ENCODE assay signal across 11 cellular contexts in the genomic region with DNA sequence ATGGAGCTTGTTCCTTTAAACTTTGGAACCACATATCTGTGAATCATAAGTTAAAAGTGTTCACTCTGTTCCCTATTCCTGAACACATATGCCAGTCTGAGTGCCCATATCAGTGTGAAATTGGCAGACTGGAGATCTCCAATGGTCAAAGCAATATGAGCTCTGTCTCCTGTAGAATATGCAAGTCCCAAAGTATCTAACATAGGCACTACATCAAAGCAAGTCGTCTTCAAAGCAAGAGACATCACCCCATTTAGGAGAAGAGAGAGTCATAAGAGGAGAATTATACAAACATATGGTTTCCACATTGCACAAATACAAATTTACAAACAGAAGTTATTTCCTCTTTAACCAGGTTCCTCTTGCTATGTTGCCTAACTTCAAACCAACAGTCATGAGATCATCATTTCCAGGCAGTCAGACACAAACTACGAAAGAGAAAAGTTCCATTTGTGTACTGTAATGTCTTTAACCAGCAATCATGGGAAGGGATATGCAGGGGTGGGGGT. TPM values are rescaled to one million over a fixed set of nuclear protein-coding genes. Genes with fewer than 3 reads are reported as not detected.
DNase-seq lines count a peak whose midpoint lies in the region; ATAC-seq, FAIRE-seq and TF ChIP-seq lines count a peak whose summit lies in the region.
"Had no signal": no experiment of that assay in that cellular context is flagged by ENCODE, and none has a peak within 500 bp of the region (broad histone marks: within the 10 kb centered on the region; RNA-seq: fewer than 3 reads in every experiment).

No MANE protein-coding gene starts in this region.

- H3K36me3 ChIP-seq in BLaER1 treated with 17β-estradiol and CSF1 and Interleukin-3, amounts not matched to agents 10 nM and 100 nM, result no peaks in the 10 kb centered on the region
- H3K36me3 ChIP-seq in IMR-90 (ENCODE audit: control insufficient read depth, insufficient read depth, low read length) (no peaks in the 10 kb centered on the region), bronchial epithelial cell (ENCODE audit: control insufficient read depth, insufficient read depth, low read length) (no peaks in the 10 kb centered on the region), mesenchymal stem cell (ENCODE audit: control insufficient read depth in 1 of 2, insufficient read depth in 2 of 2, low read depth in 1 of 2, low read length in 2 of 2) (no peaks in the 10 kb centered on the region)

- H4K91ac ChIP-seq in IMR-90 (ENCODE audit: insufficient read depth, low read depth, low read length) (no peak overlapping the region), mesenchymal stem cell (ENCODE audit: low read length) (no peak overlapping the region)

- H3K27ac ChIP-seq in BLaER1 treated with 17β-estradiol and CSF1 and Interleukin-3, amounts not matched to agents 10 nM and 100 nM, result peak overlapping the region; percentile 14 to 100 (median 88); a peak in 20 of 22 replicates
- no peak overlapping the region for H3K27ac ChIP-seq in IMR-90 (ENCODE audit: insufficient read depth, low read length)
- no peak overlapping the region for H3K27ac ChIP-seq in mesenchymal stem cell (ENCODE audit: low read length, poor library complexity, severe bottlenecking)

- DNase-seq in IMR-90, result peak; percentile 85
- DNase-seq in bronchial epithelial cell (ENCODE audit: low read depth), result peak; percentile 44
- peak; percentile 92 for DNase-seq in mesenchymal stem cell
- DNase-seq in NCI-H1092 treated with DMSO at 0.1 percent for 48 hours (lab: John Stamatoyannopoulos, UW), result no peak
- no peak for DNase-seq in occipital lobe (lab: John Stamatoyannopoulos, UW)
- DNase-seq in iPS-NIHi11 (ENCODE audit: low spot score), result no peak
- DNase-seq: DMS53; effector memory CD4-positive, alpha-beta T cell; NCI-H1105 treated with DMSO at 0.1 percent for 48 hours; NCI-H82 had no signal

- TF ChIP-seq CTCF in IMR-90 (conservative IDR thresholded peaks at IDR 0.05; ENCODE audit: low read depth, low read length) (no peak), bronchial epithelial cell (IDR thresholded peaks at IDR 0.05; ENCODE audit: insufficient read depth, low read length, severe bottlenecking) (no peak)

- H3K9me1 ChIP-seq in IMR-90 (ENCODE audit: insufficient read depth, low read length), result no peaks in the 10 kb centered on the region

- POLR2A ChIA-PET in IMR-90 (lab: Charles Lee; ENCODE audit: unreplicated experiment), result interaction anchor here (0.6 kb wide), 1 partner anchor 532 kb away, joined by 3 read pairs; no protein-coding TSS in a partner anchor

- no peaks in the 10 kb centered on the region for H4K20me1 ChIP-seq in BLaER1 treated with 17β-estradiol and CSF1 and Interleukin-3, amounts not matched to agents 10 nM and 100 nM
- no peaks in the 10 kb centered on the region for H4K20me1 ChIP-seq in IMR-90 (ENCODE audit: insufficient read depth, low read length)

- H3K18ac ChIP-seq in IMR-90 (ENCODE audit: low read depth, low read length), result peak overlapping the region; percentile 87; the same call in 1 of the 2 replicates
- no peak overlapping the region for H3K18ac ChIP-seq in mesenchymal stem cell (ENCODE audit: low read depth in 1 of 2, low read length in 2 of 2)

- H3K23ac ChIP-seq in IMR-90 (ENCODE audit: low read depth, low read length) (no peak overlapping the region; the same call in 1 of the 2 replicates), mesenchymal stem cell (ENCODE audit: low read length in 2 of 2) (no peak overlapping the region)

- no peak overlapping the region; the same call in 1 of the 2 replicates for H4K5ac ChIP-seq in IMR-90 (ENCODE audit: low read depth, low read length)

- H2BK12ac ChIP-seq in mesenchymal stem cell (ENCODE audit: low read length in 2 of 2), result no peak overlapping the region

- no peaks in the 10 kb centered on the region for H3K27me3 ChIP-seq in BLaER1 treated with 17β-estradiol and CSF1 and Interleukin-3, amounts not matched to agents 10 nM and 100 nM
- H3K27me3 ChIP-seq in IMR-90 (ENCODE audit: control insufficient read depth, insufficient read depth, low read length), result no peaks in the 10 kb centered on the region
- no peaks in the 10 kb centered on the region for H3K27me3 ChIP-seq in bronchial epithelial cell (ENCODE audit: control insufficient read depth, insufficient read depth, low read length)
- no peaks in the 10 kb centered on the region for H3K27me3 ChIP-seq in mesenchymal stem cell (ENCODE audit: control insufficient read depth in 1 of 2, insufficient read depth in 1 of 2, low read length in 2 of 2)

- H3K14ac ChIP-seq in IMR-90 (replicated peaks; ENCODE audit: low read depth, low read length) (no peak overlapping the region), mesenchymal stem cell (ENCODE audit: low read length in 2 of 2) (no peak overlapping the region)

- WGBS in IMR-90 (ENCODE audit: extremely low coverage in 2 of 2, insufficient read length in 1 of 2), 2 experiments, result no CpG with 5 or more reads among the region's 2 CpGs
- WGBS in mesenchymal stem cell, result no CpG with 5 or more reads among the region's 2 CpGs

- no peak overlapping the region for H2AK9ac ChIP-seq in IMR-90 (replicated peaks; ENCODE audit: low read depth, low read length, poor library complexity)

- peak overlapping the region in 8 of 11 experiments; percentile 42 to 91 (median 78); a peak in 16 of 22 replicates for H3K9ac ChIP-seq in BLaER1 treated with 17β-estradiol and CSF1 and Interleukin-3, amounts not matched to agents 10 nM and 100 nM
- no peak overlapping the region for H3K9ac ChIP-seq in IMR-90 (ENCODE audit: low read depth, low read length)
- peak overlapping the region; percentile 46 for H3K9ac ChIP-seq in mesenchymal stem cell (ENCODE audit: low read length)

- H2BK120ac ChIP-seq in IMR-90 (ENCODE audit: low read depth, low read length) (peak overlapping the region; percentile 71; the same call in 1 of the 2 replicates), mesenchymal stem cell (ENCODE audit: low read depth, low read length) (no peak overlapping the region)

- peak overlapping the region in 1 of 2 experiments; percentile 20; a peak in 2 of 4 replicates for H4K8ac ChIP-seq in IMR-90 (ENCODE audit: low read depth in 2 of 2, low read length in 2 of 2)
- no peak overlapping the region for H4K8ac ChIP-seq in mesenchymal stem cell (ENCODE audit: low read length)

- peak overlapping the region; percentile 79 for H2BK5ac ChIP-seq in IMR-90 (ENCODE audit: low read depth, low read length, poor library complexity, severe bottlenecking)
- no peak overlapping the region for H2BK5ac ChIP-seq in mesenchymal stem cell (ENCODE audit: low read depth, low read length, poor library complexity, severe bottlenecking)

- H3K4me2 ChIP-seq in BLaER1 treated with 17β-estradiol and CSF1 and Interleukin-3, amounts not matched to agents 10 nM and 100 nM, result peak overlapping the region in 8 of 11 experiments; percentile 5 to 93 (median 78); a peak in 15 of 22 replicates
- peak overlapping the region; percentile 49; the same call in 1 of the 2 replicates for H3K4me2 ChIP-seq in IMR-90 (ENCODE audit: low read depth, low read length)
- no peak overlapping the region for H3K4me2 ChIP-seq in mesenchymal stem cell (ENCODE audit: low read length, poor library complexity, severe bottlenecking)

- no peak for TF ChIP-seq RAD21 in IMR-90 (IDR thresholded peaks at IDR 0.05; ENCODE audit: low read length)

- no peak overlapping the region for H3K4ac ChIP-seq in IMR-90 (ENCODE audit: low read depth, low read length)
- no peak overlapping the region for H3K4ac ChIP-seq in mesenchymal stem cell (ENCODE audit: low read depth in 1 of 2, low read length in 2 of 2)

- no peak for FAIRE-seq in bronchial epithelial cell (lab: Jason Lieb, UNC)

- H2BK15ac ChIP-seq in IMR-90 (ENCODE audit: low read depth, low read length) (0 out of 3 replicates have a peak overlapping the region, but pooled peaks have one; percentile 15), mesenchymal stem cell (ENCODE audit: low read depth, poor library complexity, severe bottlenecking) (no peak overlapping the region)

- H2BK20ac ChIP-seq in IMR-90 (ENCODE audit: low read depth, low read length), result 0 out of 2 replicates have a peak overlapping the region, but pooled peaks have one; percentile 63

- peak; percentile 79 for ATAC-seq in IMR-90 (ENCODE audit: low read depth)

- peak overlapping the region in 2 of 10 experiments; percentile 1 to 14; a peak in 2 of 20 replicates for H3K4me3 ChIP-seq in BLaER1 treated with 17β-estradiol and CSF1 and Interleukin-3, amounts not matched to agents 10 nM and 100 nM
- H3K4me3 ChIP-seq in IMR-90 (ENCODE audit: insufficient read depth, low read depth, low read length), result no peak overlapping the region
- no peak overlapping the region for H3K4me3 ChIP-seq in bronchial epithelial cell (ENCODE audit: low read depth, low read length)
- H3K4me3 ChIP-seq in mesenchymal stem cell (ENCODE audit: insufficient read depth in 1 of 2, low read depth in 1 of 2, low read length in 2 of 2), result no peak overlapping the region

- in situ Hi-C loops in IMR-90 (cut with MboI; ENCODE audit: low sequenced_read_pairs), result no loop called here

- peaks cover 0 to 84% (median 26%) of the 10 kb centered on the region in 10 experiments; a peak in 14 of 20 replicates for H3K4me1 ChIP-seq in BLaER1 treated with 17β-estradiol and CSF1 and Interleukin-3, amounts not matched to agents 10 nM and 100 nM
- H3K4me1 ChIP-seq in IMR-90 (ENCODE audit: control insufficient read depth, insufficient read depth, low read length) (no peaks in the 10 kb centered on the region), mesenchymal stem cell (ENCODE audit: control insufficient read depth, insufficient read depth, low read depth, low read length) (no peaks in the 10 kb centered on the region)

- TF ChIP-seq POLR2A in IMR-90 (IDR thresholded peaks at IDR 0.05; ENCODE audit: low read depth, low read length), result no peak

- dilution Hi-C loops in IMR-90 (cut with HindIII; ENCODE audit: low sequenced_read_pairs, unreplicated experiment), result no loop called here

- H2AK5ac ChIP-seq in IMR-90 (ENCODE audit: low read depth, low read length) (no peak overlapping the region), mesenchymal stem cell (ENCODE audit: low read length, severe bottlenecking) (no peak overlapping the region)

- no peak overlapping the region for H2AFZ ChIP-seq in IMR-90 (replicated peaks; ENCODE audit: low read length, poor library complexity)
- H2AFZ ChIP-seq in mesenchymal stem cell (ENCODE audit: low read depth, low read length), result no peak overlapping the region

- H3K9me3 ChIP-seq in BLaER1 treated with 17β-estradiol and CSF1 and Interleukin-3, amounts not matched to agents 10 nM and 100 nM (replicated peaks in 1 of 11), result peaks cover 0 to 21% (median 18%) of the 10 kb centered on the region in 11 experiments; a peak in 17 of 22 replicates
- H3K9me3 ChIP-seq in IMR-90 (ENCODE audit: control insufficient read depth, insufficient read depth, low read length) (no peaks in the 10 kb centered on the region), mesenchymal stem cell (ENCODE audit: control insufficient read depth, low read length) (peaks cover 5% of the 10 kb centered on the region)

- intact Hi-C loops in IMR-90 (cut with micrococcal nuclease), result no loop called here

- H3K79me1 ChIP-seq in IMR-90 (ENCODE audit: low read depth in 1 of 2, low read length in 2 of 2), result no peaks in the 10 kb centered on the region
- no peaks in the 10 kb centered on the region for H3K79me1 ChIP-seq in mesenchymal stem cell (replicated peaks; ENCODE audit: low read length, poor library complexity, severe bottlenecking)

- BruUV-seq in IMR-90 (replicated peaks; lab: Mats Ljungman, UMichigan), result no TSS peak

- CTCF ChIA-PET in IMR-90 (lab: Yijun Ruan, JAX), result interaction anchor here (0.5 kb wide), 1 partner anchor 8 kb away, joined by 6 read pairs; no protein-coding TSS in a partner anchor

- H3K56ac ChIP-seq in IMR-90 (ENCODE audit: extremely low read depth, insufficient read depth, low read length), result 0 out of 2 replicates have a peak overlapping the region, but pooled peaks have one; percentile 43

RNA-seq across cellular contexts. Expression of a gene that starts 9.9 kb away (rescaled TPM):
- total RNA-seq in IMR-90 (2012; rRNA removed) (9.3 and 12.2 TPM in 2 replicates), bronchial epithelial cell (30.5 and 38.7 TPM in 2 replicates), occipital lobe (13.9 TPM)
- 5.5 and 7.6 TPM in 2 replicates for polyA plus RNA-seq in IMR-90 (2012; rRNA removed)
- 1.4 and 1.5 TPM in 2 replicates for polyA plus RNA-seq in IMR-90 (2012; cell fraction: cytosol; rRNA removed)
- 3.9 and 21.6 TPM in 2 replicates for polyA plus RNA-seq in IMR-90 (2012; cell fraction: nucleus; rRNA removed; ENCODE audit: low replicate concordance)
- polyA plus RNA-seq in mesenchymal stem cell (2013, experiment 1 of 2), result 6.2 TPM
- polyA plus RNA-seq in mesenchymal stem cell (2013, experiment 2 of 2), result 6.2 TPM

Comparison
In these comparisons a context has a peak if more than half of its experiments do, and no peak if none do; other contexts are left out.
1. H3K27ac ChIP-seq: peak in BLaER1 treated with 17β-estradiol and CSF1 and Interleukin-3, amounts not matched to agents 10 nM and 100 nM (11 of 11); none in IMR-90 (single experiment) and mesenchymal stem cell (single experiment).
2. DNase-seq: peak in IMR-90 (single experiment), bronchial epithelial cell (single experiment) and mesenchymal stem cell (single experiment); none in NCI-H1092 treated with DMSO at 0.1 percent for 48 hours (single experiment), occipital lobe (single experiment) and iPS-NIHi11 (single experiment).